ENCODE assay signal across 11 cellular contexts in the genomic region with DNA sequence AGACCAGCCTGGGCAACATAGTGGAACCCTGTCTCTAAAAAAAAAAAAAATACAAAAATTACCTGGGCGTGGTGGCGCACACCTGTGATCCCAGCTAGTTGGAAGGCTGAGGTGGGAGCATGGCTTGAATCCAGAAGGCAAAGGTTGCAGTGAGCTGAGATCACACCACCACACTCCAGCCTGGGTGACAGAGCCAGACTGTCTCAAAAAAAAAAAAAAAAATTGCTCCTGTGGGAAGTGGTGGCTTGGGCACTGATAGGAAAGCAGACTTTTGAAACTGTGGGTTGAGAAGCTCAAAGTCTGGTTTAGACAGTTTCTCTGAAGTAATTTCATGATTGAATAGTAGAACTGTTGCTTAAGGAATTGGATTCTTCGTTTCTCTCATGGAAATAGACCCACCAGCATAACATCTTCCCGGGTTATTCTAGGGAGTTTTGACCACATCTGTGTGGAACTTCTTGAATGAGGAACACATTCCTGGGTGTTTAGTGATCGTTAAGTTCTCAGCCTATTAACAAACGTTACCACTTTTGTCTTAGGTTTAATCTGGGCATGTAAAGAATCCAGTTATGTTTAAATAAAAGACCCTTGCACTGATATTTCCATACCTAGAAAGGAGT. TPM values are rescaled to one million over a fixed set of nuclear protein-coding genes. Genes with fewer than 3 reads are reported as not detected.
DNase-seq lines count a peak whose midpoint lies in the region; ATAC-seq, FAIRE-seq and TF ChIP-seq lines count a peak whose summit lies in the region.
"Had no signal": no experiment of that assay in that cellular context is flagged by ENCODE, and none has a peak within 500 bp of the region (broad histone marks: within the 10 kb centered on the region; RNA-seq: fewer than 3 reads in every experiment).

No MANE protein-coding gene starts in this region.

- peak overlapping the region; percentile 46 for H3K4me2 ChIP-seq in astrocyte (ENCODE audit: low read length)
- H3K4me2 ChIP-seq in smooth muscle cell, result peak overlapping the region; percentile 23
- H3K4me2 ChIP-seq: SK-N-SH had no signal

- peak; percentile 68 for ATAC-seq in left lobe of liver
- no peak for ATAC-seq in GM21529 (IDR thresholded peaks at IDR 0.05; ENCODE audit: unreplicated experiment)

- H3K27ac ChIP-seq in astrocyte (ENCODE audit: low read depth, low read length) (peak overlapping the region; percentile 26), smooth muscle cell (ENCODE audit: low read depth) (peak overlapping the region; percentile 66)

- 44% methylated on average over 6 of the region's 6 CpGs for WGBS in smooth muscle cell (ENCODE audit: low lambda C conversion rate)

- H3K4me3 Mint-ChIP-seq in astrocyte (ENCODE audit: unreplicated experiment), result no peak overlapping the region
- H3K4me3 Mint-ChIP-seq in progenitor cell of endocrine pancreas (ENCODE audit: low read depth), result no peak overlapping the region

- peaks cover 12% of the 10 kb centered on the region for H3F3A ChIP-seq in smooth muscle cell (ENCODE audit: low read depth)

- H3K27me3 ChIP-seq in astrocyte (ENCODE audit: insufficient read depth, low read length) (no peaks in the 10 kb centered on the region), smooth muscle cell (ENCODE audit: low read depth) (no peaks in the 10 kb centered on the region)

- FAIRE-seq in astrocyte (lab: Jason Lieb, UNC), result peak; percentile 82

- H3K9me3 ChIP-seq in astrocyte (ENCODE audit: insufficient read depth, low read depth, low read length) (no peaks in the 10 kb centered on the region), smooth muscle cell (replicated peaks; ENCODE audit: low read depth) (no peaks in the 10 kb centered on the region)
- H3K9me3 ChIP-seq: SK-N-SH had no signal

- H3K4me3 ChIP-seq in astrocyte (ENCODE audit: insufficient read depth, low read depth, low read length) (no peak overlapping the region), smooth muscle cell (no peak overlapping the region)

- DNase-seq in GM03348 (ENCODE audit: low spot score) (peak; percentile 72), astrocyte (ENCODE audit: low read depth) (peak; percentile 88), left lobe of liver (ENCODE audit: low spot score) (no peak), smooth muscle cell (lab: John Stamatoyannopoulos, UW; ENCODE audit: unreplicated experiment) (no peak), inferior parietal cortex (ENCODE audit: extremely low spot score) (no peak), progenitor cell of endocrine pancreas (ENCODE audit: low spot score, unreplicated experiment) (no peak)
- no peak for DNase-seq in stimulated activated CD4-positive, alpha-beta T cell treated with anti-CD3 and anti-CD28 coated beads, Interleukin-4, amount 100 ng/mL, for 4 hours
- DNase-seq: activated CD8-positive, alpha-beta memory T cell treated with anti-CD3 and anti-CD28 coated beads for 24 hours; activated naive CD4-positive, alpha-beta T cell had no signal

- H3K27me3 Mint-ChIP-seq in astrocyte (ENCODE audit: low read depth, unreplicated experiment), result no peaks in the 10 kb centered on the region
- H3K27me3 Mint-ChIP-seq in progenitor cell of endocrine pancreas, result no peaks in the 10 kb centered on the region

- H3K9ac ChIP-seq in astrocyte (ENCODE audit: low read length) (no peak overlapping the region), smooth muscle cell (ENCODE audit: low read depth) (no peak overlapping the region)
- H3K9ac ChIP-seq: SK-N-SH had no signal

- H3K36me3 ChIP-seq in astrocyte (ENCODE audit: insufficient read depth, low read length) (no peaks in the 10 kb centered on the region), smooth muscle cell (ENCODE audit: low read depth) (no peaks in the 10 kb centered on the region)

- H4K20me1 ChIP-seq in astrocyte (ENCODE audit: insufficient read depth, low read length) (no peaks in the 10 kb centered on the region), smooth muscle cell (ENCODE audit: low read depth) (no peaks in the 10 kb centered on the region)

- H3K9me3 Mint-ChIP-seq in astrocyte (ENCODE audit: unreplicated experiment), result no peaks in the 10 kb centered on the region
- no peaks in the 10 kb centered on the region for H3K9me3 Mint-ChIP-seq in progenitor cell of endocrine pancreas (ENCODE audit: low read depth)

- peaks cover 31% of the 10 kb centered on the region for H3K4me1 ChIP-seq in astrocyte (ENCODE audit: insufficient read depth, low read length)
- no peaks in the 10 kb centered on the region for H3K4me1 ChIP-seq in smooth muscle cell (ENCODE audit: low read depth)

- H3K79me2 ChIP-seq in astrocyte (ENCODE audit: insufficient read depth, low read length), result no peaks in the 10 kb centered on the region
- no peaks in the 10 kb centered on the region for H3K79me2 ChIP-seq in smooth muscle cell (ENCODE audit: low read depth)

- H3K4me1 Mint-ChIP-seq in astrocyte (ENCODE audit: low read depth, unreplicated experiment) (peaks cover 19% of the 10 kb centered on the region), progenitor cell of endocrine pancreas (ENCODE audit: low read depth) (no peaks in the 10 kb centered on the region)

- H2AFZ ChIP-seq in astrocyte (ENCODE audit: low read depth, low read length) (no peak overlapping the region), smooth muscle cell (ENCODE audit: low read depth) (no peak overlapping the region)

- H3K36me3 Mint-ChIP-seq in astrocyte (ENCODE audit: low read depth, unreplicated experiment), result no peaks in the 10 kb centered on the region
- H3K36me3 Mint-ChIP-seq in progenitor cell of endocrine pancreas (ENCODE audit: insufficient read depth), result peaks cover 5% of the 10 kb centered on the region

- no peak for TF ChIP-seq CTCF in astrocyte (IDR thresholded peaks at IDR 0.05; ENCODE audit: insufficient read depth, low read depth, low read length)
- no peak for TF ChIP-seq CTCF in smooth muscle cell (IDR thresholded peaks at IDR 0.05; ENCODE audit: borderline replicate concordance, insufficient read depth, poor library complexity, severe bottlenecking)
- TF ChIP-seq CTCF in progenitor cell of endocrine pancreas (IDR thresholded peaks at IDR 0.05; ENCODE audit: unreplicated experiment), result no peak

- H3K27ac Mint-ChIP-seq in astrocyte (ENCODE audit: unreplicated experiment) (peak overlapping the region; percentile 58), progenitor cell of endocrine pancreas (no peak overlapping the region)

RNA-seq across cellular contexts. Expression of a gene that starts 33.5 kb away (rescaled TPM):
- 2.5 and 4.1 TPM in 2 replicates for total RNA-seq in astrocyte
- 4.7 TPM for total RNA-seq in left lobe of liver
- total RNA-seq in smooth muscle cell, result 21.4 and 26.8 TPM in 2 replicates
- polyA plus RNA-seq in smooth muscle cell, result 2.0 and 7.9 TPM in 2 replicates
- total RNA-seq in progenitor cell of endocrine pancreas, result 13.4 and 14.4 TPM in 2 replicates

RNA-seq across cellular contexts. Expression of a gene that starts 58.4 kb away (rescaled TPM):
- total RNA-seq in astrocyte (9.6 and 9.8 TPM in 2 replicates), left lobe of liver (12.2 TPM), smooth muscle cell (12.7 and 15.3 TPM in 2 replicates), progenitor cell of endocrine pancreas (3.5 and 4.6 TPM in 2 replicates)
- 9.9 and 11.7 TPM in 2 replicates for polyA plus RNA-seq in smooth muscle cell

Comparison
In these comparisons a context has a peak if more than half of its experiments do, and no peak if none do; other contexts are left out.
1. DNase-seq: peak in GM03348 (single experiment) and astrocyte (single experiment); none in left lobe of liver (single experiment), smooth muscle cell (single experiment), stimulated activated CD4-positive, alpha-beta T cell treated with anti-CD3 and anti-CD28 coated beads, Interleukin-4, amount 100 ng/mL, for 4 hours (0 of 2), inferior parietal cortex (single experiment) and progenitor cell of endocrine pancreas (single experiment).